In the genomic region with DNA sequence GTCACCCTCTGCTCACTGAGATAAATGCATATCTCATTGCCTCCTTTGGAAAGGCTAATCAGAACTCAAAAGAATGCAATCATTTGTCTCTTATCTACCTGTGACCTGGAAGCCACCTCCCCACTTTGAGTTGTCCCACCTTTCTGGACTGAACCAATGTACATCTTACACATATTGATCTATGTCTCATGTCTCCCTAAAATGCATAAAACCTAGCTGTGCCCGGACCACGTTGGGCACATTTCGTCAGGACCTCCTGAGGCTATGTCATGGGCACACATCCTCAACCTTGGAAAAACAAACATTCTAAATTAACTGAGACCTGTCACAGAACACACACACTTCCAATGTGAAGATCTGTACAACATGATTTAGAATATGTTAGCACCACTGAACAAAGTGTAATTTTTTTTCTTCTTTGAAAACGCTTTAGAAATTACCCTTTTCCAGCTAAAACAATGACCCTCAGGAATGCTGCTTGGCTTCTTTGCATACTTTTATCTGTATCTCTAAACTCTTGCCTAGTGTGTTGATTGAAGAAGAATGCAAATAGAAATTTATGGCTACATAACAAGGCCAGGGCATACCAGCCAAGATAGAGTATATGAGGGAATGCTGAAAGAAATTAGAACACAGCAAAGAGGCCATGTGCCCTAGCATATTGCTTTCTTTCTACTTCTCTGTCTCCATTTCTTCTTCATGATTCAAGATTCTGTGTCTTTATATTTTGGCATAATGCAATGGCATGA, we compare ENCODE assay signal across 19 cellular contexts.
DNase-seq lines count a peak whose midpoint lies in the region; ATAC-seq and TF ChIP-seq lines count a peak whose summit lies in the region.
"Had no signal": no experiment of that assay in that cellular context is flagged by ENCODE, and none has a peak within 500 bp of the region (broad histone marks: within the 10 kb centered on the region; RNA-seq: fewer than 3 reads in every experiment).

No MANE protein-coding gene starts in this region.

- no peak overlapping the region for H2AK5ac ChIP-seq in trophoblast cell (ENCODE audit: low read length)

- H3F3A ChIP-seq in PC-9 (ENCODE audit: insufficient read depth, low read depth), result peaks cover 48% of the 10 kb centered on the region; the same call in 1 of the 2 replicates

- H3K36me3 Mint-ChIP-seq in natural killer cell, result no peaks in the 10 kb centered on the region
- H3K36me3 Mint-ChIP-seq: stimulated activated memory B cell treated with anti-CD40 and anti-IgM and Interleukin-4, amounts not matched to agents 10 μg/mL and 1 μg/mL and 100 μg/mL, for 72 hours had no signal

- H3K27me3 Mint-ChIP-seq in natural killer cell (ENCODE audit: low read depth in 2 of 2), result no peaks in the 10 kb centered on the region
- H3K27me3 Mint-ChIP-seq: brain; stimulated activated memory B cell treated with anti-CD40 and anti-IgM and Interleukin-4, amounts not matched to agents 10 μg/mL and 1 μg/mL and 100 μg/mL, for 72 hours had no signal

- no TSS peak for BruUV-seq in PC-9 (replicated peaks; lab: Mats Ljungman, UMichigan)

- in situ Hi-C loops in GM13977 (cut with MboI; ENCODE audit: low pct_unique_long_range_greater_than_20kb, low sequenced_read_pairs, unreplicated experiment), result no loop called here

- no peak for ATAC-seq in natural killer cell
- ATAC-seq: heart left ventricle; stimulated activated memory B cell treated with anti-CD40 and anti-IgM and Interleukin-4, amounts not matched to agents 10 μg/mL and 1 μg/mL and 100 μg/mL, for 72 hours had no signal

- H3K27me3 ChIP-seq in PC-9 (ENCODE audit: insufficient read depth, low read depth) (no peaks in the 10 kb centered on the region), trophoblast cell (ENCODE audit: insufficient read depth, low read length) (no peaks in the 10 kb centered on the region)
- H3K27me3 ChIP-seq: heart left ventricle, ovary had no signal

- no peak overlapping the region for H3K9ac ChIP-seq in trophoblast cell (ENCODE audit: low read length)

- no peak overlapping the region for H3K4ac ChIP-seq in trophoblast cell (ENCODE audit: low read depth, low read length)

- H3K14ac ChIP-seq in trophoblast cell (ENCODE audit: low read length), result no peak overlapping the region

- no peak overlapping the region for H2BK12ac ChIP-seq in trophoblast cell (ENCODE audit: low read length)

- H3K4me3 Mint-ChIP-seq in natural killer cell, result no peak overlapping the region
- H3K4me3 Mint-ChIP-seq: brain; stimulated activated memory B cell treated with anti-CD40 and anti-IgM and Interleukin-4, amounts not matched to agents 10 μg/mL and 1 μg/mL and 100 μg/mL, for 72 hours had no signal

- H4K91ac ChIP-seq in trophoblast cell (ENCODE audit: low read depth, low read length), result no peak overlapping the region

- no peaks in the 10 kb centered on the region for H3K9me2 ChIP-seq in PC-9 (ENCODE audit: insufficient read depth)

- H3K79me2 ChIP-seq in PC-9 (ENCODE audit: low read depth) (peaks cover 65% of the 10 kb centered on the region), trophoblast cell (ENCODE audit: control insufficient read depth, insufficient read depth, low read length, poor library complexity) (no peaks in the 10 kb centered on the region)

- peak overlapping the region; percentile 27 for H3K4me2 ChIP-seq in PC-9
- H3K4me2 ChIP-seq in trophoblast cell (ENCODE audit: low read length), result peak overlapping the region; percentile 27

- TF ChIP-seq CTCF in PC-9 (conservative IDR thresholded peaks at IDR 0.05) (no peak), fibroblast of mammary gland (conservative IDR thresholded peaks at IDR 0.05; ENCODE audit: control insufficient read depth, insufficient read depth, low read depth, low read length) (no peak), natural killer cell (IDR thresholded peaks at IDR 0.05) (no peak), GM13977 (IDR thresholded peaks at IDR 0.05; ENCODE audit: extremely low read depth, insufficient read depth, missing control alignments) (no peak)

- H3K4me1 ChIP-seq in PC-9 (replicated peaks; ENCODE audit: insufficient read depth) (peaks cover 63% of the 10 kb centered on the region), trophoblast cell (ENCODE audit: control insufficient read depth in 1 of 2, insufficient read depth in 2 of 2, low read length in 2 of 2) (peaks cover 0 to 9% of the 10 kb centered on the region in 2 experiments)

- H4K8ac ChIP-seq in trophoblast cell (ENCODE audit: low read depth, low read length), result no peak overlapping the region

- no peak overlapping the region for H2AFZ ChIP-seq in PC-9
- H2AFZ ChIP-seq in trophoblast cell (ENCODE audit: insufficient read depth, low read length, poor library complexity), result no peak overlapping the region

- H2BK120ac ChIP-seq in trophoblast cell (ENCODE audit: insufficient read depth, low read length, poor library complexity), result no peak overlapping the region

- no peak overlapping the region for H3K23ac ChIP-seq in trophoblast cell (ENCODE audit: low read length)

- H3K4me1 Mint-ChIP-seq in natural killer cell, result no peaks in the 10 kb centered on the region
- H3K4me1 Mint-ChIP-seq: stimulated activated memory B cell treated with anti-CD40 and anti-IgM and Interleukin-4, amounts not matched to agents 10 μg/mL and 1 μg/mL and 100 μg/mL, for 72 hours had no signal

- H3K9me3 ChIP-seq in PC-9 (ENCODE audit: insufficient read depth, low read depth) (peaks cover 4% of the 10 kb centered on the region; the same call in 1 of the 2 replicates), trophoblast cell (ENCODE audit: insufficient read depth, low read depth, low read length) (no peaks in the 10 kb centered on the region)
- H3K9me3 ChIP-seq: heart left ventricle, ovary had no signal

- intact Hi-C loops in PC-9 (cut with micrococcal nuclease; ENCODE audit: unreplicated experiment) (no loop called here), natural killer cell (cut with micrococcal nuclease) (no loop called here)

- H4K12ac ChIP-seq in trophoblast cell (ENCODE audit: low read depth, low read length), result no peak overlapping the region

- WGBS in trophoblast cell (ENCODE audit: extremely low coverage, insufficient coverage, insufficient read length), result no CpG with 5 or more reads among the region's 4 CpGs

- no peak overlapping the region for H2BK5ac ChIP-seq in trophoblast cell (ENCODE audit: low read depth, low read length, poor library complexity)

- DNase-seq in EH (ENCODE audit: low read depth), result peak; percentile 83
- DNase-seq in PC-9, result peak in 1 of 2 experiments; percentile 74
- peak; percentile 12 for DNase-seq in fibroblast of mammary gland (ENCODE audit: low read depth)
- DNase-seq in trophoblast cell, result peak; percentile 55 to 86
- no peak for DNase-seq in natural killer cell
- DNase-seq in cortex of kidney (lab: John Stamatoyannopoulos, UW), result no peak
- no peak for DNase-seq in NCI-H345 treated with DMSO at 0.1 percent for 48 hours (lab: John Stamatoyannopoulos, UW; ENCODE audit: unreplicated experiment)
- no peak for DNase-seq in GM13977 (ENCODE audit: low spot score)
- DNase-seq: activated effector memory CD4-positive, alpha-beta T cell treated with anti-CD3 and anti-CD28 coated beads, Interleukin-2, amount 50 U/mL, for 16 hours; GDM1; heart left ventricle; NCI-H1436; NCI-H524 treated with DMSO at 0.1 percent for 48 hours; ovary; stimulated activated CD4-positive, alpha-beta T cell treated with anti-CD3 and anti-CD28 coated beads, Interleukin-4, amount 100 ng/mL, for 1 hour; T-helper 2 cell had no signal

- H3K4me3 ChIP-seq in PC-9, result no peak overlapping the region; the same call in 1 of the 2 replicates
- no peak overlapping the region for H3K4me3 ChIP-seq in fibroblast of mammary gland (ENCODE audit: control insufficient read depth, low read depth, low read length)
- no peak overlapping the region for H3K4me3 ChIP-seq in trophoblast cell (ENCODE audit: low read depth, low read length)
- H3K4me3 ChIP-seq: heart left ventricle, ovary had no signal

- H3K9me3 Mint-ChIP-seq in natural killer cell, result no peaks in the 10 kb centered on the region
- H3K9me3 Mint-ChIP-seq: brain; stimulated activated memory B cell treated with anti-CD40 and anti-IgM and Interleukin-4, amounts not matched to agents 10 μg/mL and 1 μg/mL and 100 μg/mL, for 72 hours had no signal

- H4K20me1 ChIP-seq in PC-9 (ENCODE audit: insufficient read depth), result no peaks in the 10 kb centered on the region

- H3K27ac Mint-ChIP-seq in natural killer cell, result no peak overlapping the region
- H3K27ac Mint-ChIP-seq: stimulated activated memory B cell treated with anti-CD40 and anti-IgM and Interleukin-4, amounts not matched to agents 10 μg/mL and 1 μg/mL and 100 μg/mL, for 72 hours had no signal

- peaks cover 1% of the 10 kb centered on the region for H3K79me1 ChIP-seq in trophoblast cell (ENCODE audit: low read length)

- CTCF ChIA-PET in PC-9 (lab: Charles Lee), result interaction anchor here (0.6 kb wide), 1 partner anchor 72 kb away, joined by 4 read pairs; no protein-coding TSS in a partner anchor

- POLR2A ChIA-PET in PC-9 (lab: Charles Lee; ENCODE audit: unreplicated experiment), result interaction anchor here (0.6 kb wide), 1 partner anchor 253 kb away, joined by 8 read pairs; no protein-coding TSS in a partner anchor

- H3K27ac ChIP-seq in PC-9, result 0 out of 2 replicates have a peak overlapping the region, but pooled peaks have one; percentile 44
- H3K27ac ChIP-seq in trophoblast cell (ENCODE audit: low read depth, low read length), result no peak overlapping the region
- H3K27ac ChIP-seq: C4-2B, ovary had no signal

- no peak overlapping the region for H3K18ac ChIP-seq in trophoblast cell (ENCODE audit: low read length)

- H3K36me3 ChIP-seq in PC-9 (ENCODE audit: low read depth) (0 out of 2 replicates have a peak, but pooled peaks cover under 1% of the 10 kb centered on the region), trophoblast cell (ENCODE audit: control insufficient read depth in 1 of 2, insufficient read depth in 2 of 2, low read length in 2 of 2) (no peaks in the 10 kb centered on the region)
- H3K36me3 ChIP-seq: heart left ventricle, ovary had no signal

Comparison
In these comparisons a context has a peak if more than half of its experiments do, and no peak if none do; other contexts are left out.
1. DNase-seq: peak in EH (single experiment), fibroblast of mammary gland (single experiment) and trophoblast cell (2 of 2); none in natural killer cell (single experiment), cortex of kidney (single experiment), NCI-H345 treated with DMSO at 0.1 percent for 48 hours (single experiment) and GM13977 (single experiment).